Comparison of ENCODE assay signal across 1 cellular context in the genomic region with DNA sequence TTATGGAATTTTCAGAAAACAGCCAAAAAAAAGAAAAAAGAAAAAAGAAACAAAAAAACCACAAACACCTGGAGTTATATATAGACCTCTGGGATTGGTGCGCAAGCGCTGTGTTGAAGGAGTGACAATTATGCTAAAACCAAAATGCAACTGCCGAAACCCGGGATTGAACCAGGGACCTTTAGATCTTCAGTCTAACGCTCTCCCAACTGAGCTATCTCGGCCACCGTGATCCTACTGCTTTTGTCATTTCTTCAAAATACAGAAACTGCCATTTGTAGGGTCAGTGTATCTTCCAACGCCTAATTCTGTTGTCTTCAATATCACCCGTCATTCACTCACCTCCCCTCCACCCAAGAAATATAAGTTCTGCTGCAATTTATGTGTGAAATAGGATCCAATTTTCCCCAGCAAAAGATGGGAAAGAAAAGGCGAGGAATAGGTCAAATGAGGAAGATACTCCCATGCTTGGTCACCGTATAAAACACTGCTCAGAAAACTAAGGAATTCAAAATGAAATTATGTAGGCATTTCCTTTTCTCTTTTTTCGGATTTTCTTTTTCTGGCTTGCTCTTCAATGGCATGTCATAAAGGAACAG.
TF ChIP-seq lines count a peak whose summit lies in the region.

No MANE protein-coding gene starts in this region.

TF ChIP-seq in HepG2, 621 proteins besides CTCF, POLR2A, EP300 and RAD21 (continued from another document and continues in another):
- TF ChIP-seq TBL1XR1 (IDR thresholded peaks at IDR 0.05; ENCODE audit: borderline replicate concordance, low read length, partially characterized antibody) (no peak), ESRRA (CRISPR knock-in tag; IDR thresholded peaks at IDR 0.05; ENCODE audit: low read depth) (no peak), ZNF660 (CRISPR knock-in tag; IDR thresholded peaks at IDR 0.05; ENCODE audit: borderline replicate concordance, low read depth) (no peak), ZNF333 (CRISPR knock-in tag; IDR thresholded peaks at IDR 0.05; ENCODE audit: borderline replicate concordance) (no peak), MED13 (CRISPR knock-in tag; IDR thresholded peaks at IDR 0.05) (no peak), ZNF776 (CRISPR knock-in tag; IDR thresholded peaks at IDR 0.05) (no peak), TAF15 (IDR thresholded peaks at IDR 0.05; ENCODE audit: low read depth, low read length, poor library complexity, severe bottlenecking) (no peak), ZNF326 (CRISPR knock-in tag; IDR thresholded peaks at IDR 0.05; ENCODE audit: borderline replicate concordance) (no peak), PRPF4 (IDR thresholded peaks at IDR 0.05; ENCODE audit: low read depth, low read length, poor library complexity, severe bottlenecking) (peak; percentile 75), SATB2 (CRISPR knock-in tag; IDR thresholded peaks at IDR 0.05) (no peak), AGO2 (optimal IDR thresholded peaks at IDR 0.05; ENCODE audit: low read depth, low read length) (no peak), DNMT3B (CRISPR knock-in tag; conservative IDR thresholded peaks at IDR 0.05) (0 out of 2 replicates have a peak, but pooled peaks have one; percentile 36), ZNF263 (CRISPR knock-in tag; IDR thresholded peaks at IDR 0.05) (no peak), LCORL (IDR thresholded peaks at IDR 0.05) (no peak), LCORL (CRISPR knock-in tag; IDR thresholded peaks at IDR 0.05) (peak; percentile 57), EEA1 (CRISPR knock-in tag; IDR thresholded peaks at IDR 0.05; ENCODE audit: borderline replicate concordance) (no peak), ZNF329 (CRISPR knock-in tag; IDR thresholded peaks at IDR 0.05; ENCODE audit: low read depth) (no peak), FOXA1 (IDR thresholded peaks at IDR 0.05) (no peak), FOXA1 (CRISPR knock-in tag; IDR thresholded peaks at IDR 0.05) (no peak), SP140L (CRISPR knock-in tag; IDR thresholded peaks at IDR 0.05; ENCODE audit: borderline replicate concordance) (no peak), ZNF841 (CRISPR knock-in tag; IDR thresholded peaks at IDR 0.05; ENCODE audit: borderline replicate concordance) (no peak), NCOA5 (CRISPR knock-in tag; IDR thresholded peaks at IDR 0.05) (no peak), ZMYM4 (CRISPR knock-in tag; IDR thresholded peaks at IDR 0.05) (peak; percentile 63), NCOA2 (CRISPR knock-in tag; IDR thresholded peaks at IDR 0.05) (no peak), ZNF557 (CRISPR knock-in tag; IDR thresholded peaks at IDR 0.05) (no peak), TOPORS (CRISPR knock-in tag; IDR thresholded peaks at IDR 0.05) (no peak), AHR (CRISPR knock-in tag; IDR thresholded peaks at IDR 0.05) (no peak), MIER3 (CRISPR knock-in tag; IDR thresholded peaks at IDR 0.05; ENCODE audit: borderline replicate concordance) (peak; percentile 65; the same call in 1 of the 2 replicates), KLF9 (CRISPR knock-in tag; IDR thresholded peaks at IDR 0.05; ENCODE audit: low read depth) (no peak), MAFK (conservative IDR thresholded peaks at IDR 0.05 in 1 of 2, IDR thresholded peaks at IDR 0.05 in 1 of 2; ENCODE audit: low read length in 2 of 2) (no peak), TARDBP (CRISPR knock-in tag; IDR thresholded peaks at IDR 0.05) (peak; percentile 31; the same call in 1 of the 2 replicates), SOX6 (IDR thresholded peaks at IDR 0.05) (no peak), SOX6 (CRISPR knock-in tag; IDR thresholded peaks at IDR 0.05) (peak; percentile 38; the same call in 1 of the 2 replicates), PHF8 (CRISPR knock-in tag; IDR thresholded peaks at IDR 0.05) (no peak; the same call in 1 of the 2 replicates), FOXK1 (CRISPR knock-in tag; IDR thresholded peaks at IDR 0.05; ENCODE audit: borderline replicate concordance, low read depth) (peak; percentile 27; the same call in 1 of the 2 replicates), ZNF556 (CRISPR knock-in tag; IDR thresholded peaks at IDR 0.05; ENCODE audit: borderline replicate concordance) (peak; percentile 30; the same call in 1 of the 2 replicates), ZSCAN30 (CRISPR knock-in tag; IDR thresholded peaks at IDR 0.05) (no peak), ZNF782 (CRISPR knock-in tag; IDR thresholded peaks at IDR 0.05; ENCODE audit: borderline replicate concordance) (peak; percentile 33; the same call in 1 of the 2 replicates), ETV5 (CRISPR knock-in tag; IDR thresholded peaks at IDR 0.05; ENCODE audit: borderline replicate concordance) (no peak), KLF6 (CRISPR knock-in tag; IDR thresholded peaks at IDR 0.05) (no peak)
- TF ChIP-seq, protein P1, sequence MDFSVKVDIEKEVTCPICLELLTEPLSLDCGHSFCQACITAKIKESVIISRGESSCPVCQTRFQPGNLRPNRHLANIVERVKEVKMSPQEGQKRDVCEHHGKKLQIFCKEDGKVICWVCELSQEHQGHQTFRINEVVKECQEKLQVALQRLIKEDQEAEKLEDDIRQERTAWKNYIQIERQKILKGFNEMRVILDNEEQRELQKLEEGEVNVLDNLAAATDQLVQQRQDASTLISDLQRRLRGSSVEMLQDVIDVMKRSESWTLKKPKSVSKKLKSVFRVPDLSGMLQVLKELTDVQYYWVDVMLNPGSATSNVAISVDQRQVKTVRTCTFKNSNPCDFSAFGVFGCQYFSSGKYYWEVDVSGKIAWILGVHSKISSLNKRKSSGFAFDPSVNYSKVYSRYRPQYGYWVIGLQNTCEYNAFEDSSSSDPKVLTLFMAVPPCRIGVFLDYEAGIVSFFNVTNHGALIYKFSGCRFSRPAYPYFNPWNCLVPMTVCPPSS (IDR thresholded peaks at IDR 0.05) = no peak
- TF ChIP-seq, protein P2, sequence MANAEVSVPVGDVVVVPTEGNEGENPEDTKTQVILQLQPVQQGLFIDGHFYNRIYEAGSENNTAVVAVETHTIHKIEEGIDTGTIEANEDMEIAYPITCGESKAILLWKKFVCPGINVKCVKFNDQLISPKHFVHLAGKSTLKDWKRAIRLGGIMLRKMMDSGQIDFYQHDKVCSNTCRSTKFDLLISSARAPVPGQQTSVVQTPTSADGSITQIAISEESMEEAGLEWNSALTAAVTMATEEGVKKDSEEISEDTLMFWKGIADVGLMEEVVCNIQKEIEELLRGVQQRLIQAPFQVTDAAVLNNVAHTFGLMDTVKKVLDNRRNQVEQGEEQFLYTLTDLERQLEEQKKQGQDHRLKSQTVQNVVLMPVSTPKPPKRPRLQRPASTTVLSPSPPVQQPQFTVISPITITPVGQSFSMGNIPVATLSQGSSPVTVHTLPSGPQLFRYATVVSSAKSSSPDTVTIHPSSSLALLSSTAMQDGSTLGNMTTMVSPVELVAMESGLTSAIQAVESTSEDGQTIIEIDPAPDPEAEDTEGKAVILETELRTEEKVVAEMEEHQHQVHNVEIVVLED (CRISPR knock-in tag; IDR thresholded peaks at IDR 0.05; ENCODE audit: borderline replicate concordance) = no peak
- TF ChIP-seq, protein P3, sequence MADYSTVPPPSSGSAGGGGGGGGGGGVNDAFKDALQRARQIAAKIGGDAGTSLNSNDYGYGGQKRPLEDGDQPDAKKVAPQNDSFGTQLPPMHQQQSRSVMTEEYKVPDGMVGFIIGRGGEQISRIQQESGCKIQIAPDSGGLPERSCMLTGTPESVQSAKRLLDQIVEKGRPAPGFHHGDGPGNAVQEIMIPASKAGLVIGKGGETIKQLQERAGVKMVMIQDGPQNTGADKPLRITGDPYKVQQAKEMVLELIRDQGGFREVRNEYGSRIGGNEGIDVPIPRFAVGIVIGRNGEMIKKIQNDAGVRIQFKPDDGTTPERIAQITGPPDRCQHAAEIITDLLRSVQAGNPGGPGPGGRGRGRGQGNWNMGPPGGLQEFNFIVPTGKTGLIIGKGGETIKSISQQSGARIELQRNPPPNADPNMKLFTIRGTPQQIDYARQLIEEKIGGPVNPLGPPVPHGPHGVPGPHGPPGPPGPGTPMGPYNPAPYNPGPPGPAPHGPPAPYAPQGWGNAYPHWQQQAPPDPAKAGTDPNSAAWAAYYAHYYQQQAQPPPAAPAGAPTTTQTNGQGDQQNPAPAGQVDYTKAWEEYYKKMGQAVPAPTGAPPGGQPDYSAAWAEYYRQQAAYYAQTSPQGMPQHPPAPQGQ (CRISPR knock-in tag; IDR thresholded peaks at IDR 0.05; ENCODE audit: borderline replicate concordance) = no peak
- TF ChIP-seq, protein P4, sequence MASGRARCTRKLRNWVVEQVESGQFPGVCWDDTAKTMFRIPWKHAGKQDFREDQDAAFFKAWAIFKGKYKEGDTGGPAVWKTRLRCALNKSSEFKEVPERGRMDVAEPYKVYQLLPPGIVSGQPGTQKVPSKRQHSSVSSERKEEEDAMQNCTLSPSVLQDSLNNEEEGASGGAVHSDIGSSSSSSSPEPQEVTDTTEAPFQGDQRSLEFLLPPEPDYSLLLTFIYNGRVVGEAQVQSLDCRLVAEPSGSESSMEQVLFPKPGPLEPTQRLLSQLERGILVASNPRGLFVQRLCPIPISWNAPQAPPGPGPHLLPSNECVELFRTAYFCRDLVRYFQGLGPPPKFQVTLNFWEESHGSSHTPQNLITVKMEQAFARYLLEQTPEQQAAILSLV (CRISPR knock-in tag; IDR thresholded peaks at IDR 0.05; ENCODE audit: borderline replicate concordance) = no peak
- TF ChIP-seq, protein P5, sequence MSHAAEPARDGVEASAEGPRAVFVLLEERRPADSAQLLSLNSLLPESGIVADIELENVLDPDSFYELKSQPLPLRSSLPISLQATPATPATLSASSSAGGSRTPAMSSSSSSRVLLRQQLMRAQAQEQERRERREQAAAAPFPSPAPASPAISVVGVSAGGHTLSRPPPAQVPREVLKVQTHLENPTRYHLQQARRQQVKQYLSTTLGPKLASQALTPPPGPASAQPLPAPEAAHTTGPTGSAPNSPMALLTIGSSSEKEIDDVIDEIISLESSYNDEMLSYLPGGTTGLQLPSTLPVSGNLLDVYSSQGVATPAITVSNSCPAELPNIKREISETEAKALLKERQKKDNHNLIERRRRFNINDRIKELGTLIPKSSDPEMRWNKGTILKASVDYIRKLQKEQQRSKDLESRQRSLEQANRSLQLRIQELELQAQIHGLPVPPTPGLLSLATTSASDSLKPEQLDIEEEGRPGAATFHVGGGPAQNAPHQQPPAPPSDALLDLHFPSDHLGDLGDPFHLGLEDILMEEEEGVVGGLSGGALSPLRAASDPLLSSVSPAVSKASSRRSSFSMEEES (CRISPR knock-in tag; IDR thresholded peaks at IDR 0.05) = peak; percentile 31; the same call in 1 of the 2 replicates
- TF ChIP-seq, protein P6, sequence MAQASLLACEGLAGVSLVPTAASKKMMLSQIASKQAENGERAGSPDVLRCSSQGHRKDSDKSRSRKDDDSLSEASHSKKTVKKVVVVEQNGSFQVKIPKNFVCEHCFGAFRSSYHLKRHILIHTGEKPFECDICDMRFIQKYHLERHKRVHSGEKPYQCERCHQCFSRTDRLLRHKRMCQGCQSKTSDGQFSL (CRISPR knock-in tag; IDR thresholded peaks at IDR 0.05) = no peak
- TF ChIP-seq, protein P7, sequence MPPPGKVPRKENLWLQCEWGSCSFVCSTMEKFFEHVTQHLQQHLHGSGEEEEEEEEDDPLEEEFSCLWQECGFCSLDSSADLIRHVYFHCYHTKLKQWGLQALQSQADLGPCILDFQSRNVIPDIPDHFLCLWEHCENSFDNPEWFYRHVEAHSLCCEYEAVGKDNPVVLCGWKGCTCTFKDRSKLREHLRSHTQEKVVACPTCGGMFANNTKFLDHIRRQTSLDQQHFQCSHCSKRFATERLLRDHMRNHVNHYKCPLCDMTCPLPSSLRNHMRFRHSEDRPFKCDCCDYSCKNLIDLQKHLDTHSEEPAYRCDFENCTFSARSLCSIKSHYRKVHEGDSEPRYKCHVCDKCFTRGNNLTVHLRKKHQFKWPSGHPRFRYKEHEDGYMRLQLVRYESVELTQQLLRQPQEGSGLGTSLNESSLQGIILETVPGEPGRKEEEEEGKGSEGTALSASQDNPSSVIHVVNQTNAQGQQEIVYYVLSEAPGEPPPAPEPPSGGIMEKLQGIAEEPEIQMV (CRISPR knock-in tag; IDR thresholded peaks at IDR 0.05; ENCODE audit: low read depth) = no peak
- TF ChIP-seq, protein P8, sequence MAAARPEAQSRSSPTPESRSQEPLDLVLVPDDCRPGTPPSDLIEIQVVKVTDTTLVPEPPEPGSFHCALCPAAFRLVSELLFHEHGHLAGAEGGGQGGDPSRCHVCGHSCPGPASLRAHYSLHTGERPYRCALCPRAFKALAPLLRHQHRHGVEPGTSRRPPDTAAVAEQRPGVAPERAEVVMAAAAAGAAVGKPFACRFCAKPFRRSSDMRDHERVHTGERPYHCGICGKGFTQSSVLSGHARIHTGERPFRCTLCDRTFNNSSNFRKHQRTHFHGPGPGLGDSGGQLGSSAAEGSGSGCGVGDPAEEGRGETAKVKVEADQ (CRISPR knock-in tag; IDR thresholded peaks at IDR 0.05; ENCODE audit: borderline replicate concordance) = no peak
- TF ChIP-seq, protein P9, sequence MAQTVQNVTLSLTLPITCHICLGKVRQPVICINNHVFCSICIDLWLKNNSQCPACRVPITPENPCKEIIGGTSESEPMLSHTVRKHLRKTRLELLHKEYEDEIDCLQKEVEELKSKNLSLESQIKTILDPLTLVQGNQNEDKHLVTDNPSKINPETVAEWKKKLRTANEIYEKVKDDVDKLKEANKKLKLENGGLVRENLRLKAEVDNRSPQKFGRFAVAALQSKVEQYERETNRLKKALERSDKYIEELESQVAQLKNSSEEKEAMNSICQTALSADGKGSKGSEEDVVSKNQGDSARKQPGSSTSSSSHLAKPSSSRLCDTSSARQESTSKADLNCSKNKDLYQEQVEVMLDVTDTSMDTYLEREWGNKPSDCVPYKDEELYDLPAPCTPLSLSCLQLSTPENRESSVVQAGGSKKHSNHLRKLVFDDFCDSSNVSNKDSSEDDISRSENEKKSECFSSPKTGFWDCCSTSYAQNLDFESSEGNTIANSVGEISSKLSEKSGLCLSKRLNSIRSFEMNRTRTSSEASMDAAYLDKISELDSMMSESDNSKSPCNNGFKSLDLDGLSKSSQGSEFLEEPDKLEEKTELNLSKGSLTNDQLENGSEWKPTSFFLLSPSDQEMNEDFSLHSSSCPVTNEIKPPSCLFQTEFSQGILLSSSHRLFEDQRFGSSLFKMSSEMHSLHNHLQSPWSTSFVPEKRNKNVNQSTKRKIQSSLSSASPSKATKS (CRISPR knock-in tag; IDR thresholded peaks at IDR 0.05) = 0 out of 2 replicates have a peak, but pooled peaks have one; percentile 31
- TF ChIP-seq, protein P10, sequence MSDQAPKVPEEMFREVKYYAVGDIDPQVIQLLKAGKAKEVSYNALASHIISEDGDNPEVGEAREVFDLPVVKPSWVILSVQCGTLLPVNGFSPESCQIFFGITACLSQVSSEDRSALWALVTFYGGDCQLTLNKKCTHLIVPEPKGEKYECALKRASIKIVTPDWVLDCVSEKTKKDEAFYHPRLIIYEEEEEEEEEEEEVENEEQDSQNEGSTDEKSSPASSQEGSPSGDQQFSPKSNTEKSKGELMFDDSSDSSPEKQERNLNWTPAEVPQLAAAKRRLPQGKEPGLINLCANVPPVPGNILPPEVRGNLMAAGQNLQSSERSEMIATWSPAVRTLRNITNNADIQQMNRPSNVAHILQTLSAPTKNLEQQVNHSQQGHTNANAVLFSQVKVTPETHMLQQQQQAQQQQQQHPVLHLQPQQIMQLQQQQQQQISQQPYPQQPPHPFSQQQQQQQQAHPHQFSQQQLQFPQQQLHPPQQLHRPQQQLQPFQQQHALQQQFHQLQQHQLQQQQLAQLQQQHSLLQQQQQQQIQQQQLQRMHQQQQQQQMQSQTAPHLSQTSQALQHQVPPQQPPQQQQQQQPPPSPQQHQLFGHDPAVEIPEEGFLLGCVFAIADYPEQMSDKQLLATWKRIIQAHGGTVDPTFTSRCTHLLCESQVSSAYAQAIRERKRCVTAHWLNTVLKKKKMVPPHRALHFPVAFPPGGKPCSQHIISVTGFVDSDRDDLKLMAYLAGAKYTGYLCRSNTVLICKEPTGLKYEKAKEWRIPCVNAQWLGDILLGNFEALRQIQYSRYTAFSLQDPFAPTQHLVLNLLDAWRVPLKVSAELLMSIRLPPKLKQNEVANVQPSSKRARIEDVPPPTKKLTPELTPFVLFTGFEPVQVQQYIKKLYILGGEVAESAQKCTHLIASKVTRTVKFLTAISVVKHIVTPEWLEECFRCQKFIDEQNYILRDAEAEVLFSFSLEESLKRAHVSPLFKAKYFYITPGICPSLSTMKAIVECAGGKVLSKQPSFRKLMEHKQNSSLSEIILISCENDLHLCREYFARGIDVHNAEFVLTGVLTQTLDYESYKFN (CRISPR knock-in tag; conservative IDR thresholded peaks at IDR 0.05) = no peak
